ENCODE assay signal across 9 cellular contexts in genomic region chr5:64958757-64959391, GRCh38.
DNase-seq lines count a peak whose midpoint lies in the region; ATAC-seq and TF ChIP-seq lines count a peak whose summit lies in the region.
"Had no signal": no experiment of that assay in that cellular context is flagged by ENCODE, and none has a peak within 500 bp of the region (broad histone marks: within the 10 kb centered on the region; RNA-seq: fewer than 3 reads in every experiment).

No MANE protein-coding gene starts in this region.

- DNase-seq in AG10803 (ENCODE audit: low read depth): peak; percentile 61
- peak; percentile 22 for DNase-seq in GM23338 (ENCODE audit: low spot score)
- DNase-seq in adipocyte (ENCODE audit: low read depth): peak; percentile 87
- peak; percentile 39 for DNase-seq in kidney tubule cell (ENCODE audit: low spot score)
- no peak for DNase-seq in T-helper 17 cell
- no peak for DNase-seq in GM19238 (ENCODE audit: insufficient read length, low spot score)

- peaks cover 16% of the 10 kb centered on the region for H3K36me3 Mint-ChIP-seq in GM23338 (ENCODE audit: low read depth)
- H3K36me3 Mint-ChIP-seq in T-helper 17 cell (ENCODE audit: low read depth): no peaks in the 10 kb centered on the region

- H2AFZ ChIP-seq in GM23338: no peak overlapping the region

- H3K4me1 Mint-ChIP-seq in GM23338: no peaks in the 10 kb centered on the region
- peaks cover 3% of the 10 kb centered on the region for H3K4me1 Mint-ChIP-seq in T-helper 17 cell

- H3K4me1 ChIP-seq in GM23338 (ENCODE audit: insufficient read depth) (no peaks in the 10 kb centered on the region), adipocyte (ENCODE audit: control insufficient read depth, insufficient read depth, low read length) (peaks cover 2% of the 10 kb centered on the region)

- peaks cover 13% of the 10 kb centered on the region for H3K9me3 Mint-ChIP-seq in GM23338

- H3K27ac ChIP-seq in GM23338 (ENCODE audit: low read depth): no peak overlapping the region

- H3K27me3 ChIP-seq in GM23338 (ENCODE audit: insufficient read depth) (no peaks in the 10 kb centered on the region), adipocyte (replicated peaks; ENCODE audit: control insufficient read depth, insufficient read depth, low read length) (no peaks in the 10 kb centered on the region)

- no peaks in the 10 kb centered on the region for H3K9me2 ChIP-seq in GM23338 (ENCODE audit: insufficient read depth)

- ATAC-seq in GM23338 (no peak), HG03565 (IDR thresholded peaks at IDR 0.05; ENCODE audit: unreplicated experiment) (no peak), T-helper 17 cell (no peak), GM18870 (IDR thresholded peaks at IDR 0.05; ENCODE audit: unreplicated experiment) (no peak)

- H3K27ac Mint-ChIP-seq in GM23338 (no peak overlapping the region), T-helper 17 cell (no peak overlapping the region)
- H3K27ac Mint-ChIP-seq: dendritic cell treated with granulocyte-macrophage colony-stimulating factor and Interleukin-4, amounts not matched to agents 40 ng/mL and 50 ng/mL, for 4 days had no signal

- H3K4me3 ChIP-seq in AG10803 (ENCODE audit: low read length) (no peak overlapping the region), GM23338 (no peak overlapping the region), adipocyte (ENCODE audit: low read length) (no peak overlapping the region)

- no peak overlapping the region for H3K9ac ChIP-seq in adipocyte (ENCODE audit: low read length)

- 0 out of 2 replicates have a peak, but pooled peaks cover 3% of the 10 kb centered on the region for H3K36me3 ChIP-seq in GM23338 (ENCODE audit: insufficient read depth)
- peaks cover 4% of the 10 kb centered on the region for H3K36me3 ChIP-seq in adipocyte (ENCODE audit: control insufficient read depth, insufficient read depth, low read length, severe bottlenecking)

- H3K9me3 ChIP-seq in adipocyte (ENCODE audit: control insufficient read depth, low read length) (peaks cover 17% of the 10 kb centered on the region), T-helper 17 cell (ENCODE audit: control insufficient read depth, low read length, poor library complexity, severe bottlenecking) (no peaks in the 10 kb centered on the region)

- no peak overlapping the region for H3K4me3 Mint-ChIP-seq in GM23338
- H3K4me3 Mint-ChIP-seq in T-helper 17 cell: no peak overlapping the region
- H3K4me3 Mint-ChIP-seq: dendritic cell treated with granulocyte-macrophage colony-stimulating factor and Interleukin-4, amounts not matched to agents 40 ng/mL and 50 ng/mL, for 4 days had no signal

- H4K20me1 ChIP-seq in GM23338 (replicated peaks; ENCODE audit: insufficient read depth): no peaks in the 10 kb centered on the region

- no peak overlapping the region for H3K4me2 ChIP-seq in GM23338

- H3F3A ChIP-seq in GM23338 (replicated peaks; ENCODE audit: low read depth): no peaks in the 10 kb centered on the region

- TF ChIP-seq CTCF in AG10803 (conservative IDR thresholded peaks at IDR 0.05; ENCODE audit: low read length) (peak; percentile 72), GM23338 (conservative IDR thresholded peaks at IDR 0.05; ENCODE audit: low read depth in 2 of 2) (peak in 1 of 2 experiments; percentile 77; a peak in 3 of 4 replicates)

- no peaks in the 10 kb centered on the region for H3K79me2 ChIP-seq in GM23338 (replicated peaks; ENCODE audit: insufficient read depth)

- H3K27me3 Mint-ChIP-seq in GM23338 (ENCODE audit: insufficient read depth, low read depth, poor library complexity): no peaks in the 10 kb centered on the region
- H3K27me3 Mint-ChIP-seq in T-helper 17 cell: no peaks in the 10 kb centered on the region
- H3K27me3 Mint-ChIP-seq: dendritic cell treated with granulocyte-macrophage colony-stimulating factor and Interleukin-4, amounts not matched to agents 40 ng/mL and 50 ng/mL, for 4 days had no signal

TF ChIP-seq in GM23338, 12 proteins besides CTCF, POLR2A, EP300 and RAD21:
- TF ChIP-seq CREB1 (CRISPR knock-in tag; IDR thresholded peaks at IDR 0.05; ENCODE audit: low read depth): no peak
TF ChIP-seq in GM23338: peak in this region for 0.

Comparison
In these comparisons a context has a peak if more than half of its experiments do, and no peak if none do; other contexts are left out.
1. DNase-seq: peak in AG10803 (single experiment), GM23338 (single experiment), adipocyte (single experiment) and kidney tubule cell (single experiment); none in T-helper 17 cell (0 of 3) and GM19238 (single experiment).